In genomic region chr19:49461656-49462055, GRCh38 we compare ENCODE assay signal across 2 cellular contexts.
TF ChIP-seq lines count a peak whose summit lies in the region.

No MANE protein-coding gene starts in this region.

TF ChIP-seq in GM23338, 12 proteins besides CTCF, POLR2A, EP300 and RAD21:
- TF ChIP-seq ZNF462 (CRISPR knock-in tag; IDR thresholded peaks at IDR 0.05) (no peak), JUNB (IDR thresholded peaks at IDR 0.05; ENCODE audit: unreplicated experiment) (no peak), CREB1 (CRISPR knock-in tag; IDR thresholded peaks at IDR 0.05; ENCODE audit: low read depth) (no peak), EZH2 (IDR thresholded peaks at IDR 0.05; ENCODE audit: low read depth, unreplicated experiment) (no peak), ZNF331 (CRISPR knock-in tag; IDR thresholded peaks at IDR 0.05; ENCODE audit: low read depth) (no peak), REST (IDR thresholded peaks at IDR 0.05; ENCODE audit: unreplicated experiment) (no peak), EZH2phosphoT487 (IDR thresholded peaks at IDR 0.05; ENCODE audit: unreplicated experiment) (no peak), ZNF114 (CRISPR knock-in tag; IDR thresholded peaks at IDR 0.05) (no peak), POLR2AphosphoS5 (IDR thresholded peaks at IDR 0.05; ENCODE audit: low read depth) (no peak), ETS1 (IDR thresholded peaks at IDR 0.05) (no peak), STAT1 (IDR thresholded peaks at IDR 0.05; ENCODE audit: unreplicated experiment) (no peak), NANOG (IDR thresholded peaks at IDR 0.05; ENCODE audit: borderline replicate concordance) (no peak)

TF ChIP-seq in GM12878, 131 proteins besides CTCF, POLR2A, EP300 and RAD21:
- TF ChIP-seq ZBTB33 (IDR thresholded peaks at IDR 0.05), result 0 out of 2 replicates have a peak, but pooled peaks have one; percentile 36
- no peak for TF ChIP-seq RFX5 (IDR thresholded peaks at IDR 0.05; ENCODE audit: low read depth, low read length)
- no peak for TF ChIP-seq SUZ12 (IDR thresholded peaks at IDR 0.05; ENCODE audit: unreplicated experiment)
